ENCODE assay signal across 8 cellular contexts in genomic region chr1:32072622-32073386, GRCh38. TPM values are rescaled to one million over a fixed set of nuclear protein-coding genes. Genes with fewer than 3 reads are reported as not detected.
DNase-seq lines count a peak whose midpoint lies in the region; ATAC-seq and TF ChIP-seq lines count a peak whose summit lies in the region.

Gene TMEM39B (plus strand): TSS chr1:32072939. CDS start chr1:32073048, 109 bp downstream.

- intact Hi-C loops in activated B cell treated with CpG ODN at 0.5 μM for 24 hours (cut with micrococcal nuclease): loop anchor here (1.0 to 5.0 kb wide), 13 partner anchors 34 to 578 kb away; partner anchors contain the start of genes BSDC1, EIF3I, HDAC1 and KHDRBS1
- intact Hi-C loops in spleen (cut with DNase I; ENCODE audit: low total_unique reads): no loop called here

- ATAC-seq in GM19025 (IDR thresholded peaks at IDR 0.05; ENCODE audit: low read depth, unreplicated experiment) (peak; percentile 79), HG03280 (IDR thresholded peaks at IDR 0.05; ENCODE audit: unreplicated experiment) (peak; percentile 86), activated B cell treated with CpG ODN at 0.5 μM for 24 hours (ENCODE audit: low read depth) (peak; percentile 82)

- H3K9me3 Mint-ChIP-seq in activated B cell treated with CpG ODN at 0.5 μM for 24 hours (no peaks in the 10 kb centered on the region), immature natural killer cell (no peaks in the 10 kb centered on the region)

- H3K4me1 Mint-ChIP-seq in activated B cell treated with CpG ODN at 0.5 μM for 24 hours (peaks cover 35% of the 10 kb centered on the region), immature natural killer cell (peaks cover 28 to 35% of the 10 kb centered on the region in 2 donors)

- peak within 1 kb of the TSS; percentile 76 to 95 for H3K4me3 ChIP-seq in cardiac fibroblast (replicated peaks in 1 of 2; ENCODE audit: low read depth in 2 of 2, low read length in 2 of 2)
- peak within 1 kb of the TSS; percentile 50 to 91 (median 69) for H3K4me3 ChIP-seq in spleen

- peak; percentile 87 for DNase-seq in AG09319 (ENCODE audit: extremely low read depth, low read depth)
- peak; percentile 93 for DNase-seq in NCI-H345 treated with DMSO at 0.1 percent for 48 hours (lab: John Stamatoyannopoulos, UW; ENCODE audit: unreplicated experiment)
- DNase-seq in activated B cell treated with CpG ODN at 0.5 μM for 24 hours: peak; percentile 92
- peak; percentile 97 for DNase-seq in cardiac fibroblast (ENCODE audit: low read depth in 2 of 2)
- DNase-seq in immature natural killer cell: peak; percentile 94 to 95 (median 95)
- DNase-seq in spleen: peak; percentile 100

- H3K4me3 Mint-ChIP-seq in activated B cell treated with CpG ODN at 0.5 μM for 24 hours (peak within 1 kb of the TSS; percentile 93), immature natural killer cell (peak within 1 kb of the TSS; percentile 90 to 97 (median 94))

- H3K27me3 Mint-ChIP-seq in activated B cell treated with CpG ODN at 0.5 μM for 24 hours: no peaks in the 10 kb centered on the region
- H3K27me3 Mint-ChIP-seq in immature natural killer cell (ENCODE audit: low read depth in 3 of 3): peaks cover 4 to 14% (median 5%) of the 10 kb centered on the region in 3 donors

- peak within 1 kb of the TSS; percentile 66 to 96 (median 92) for H3K27ac ChIP-seq in spleen

- H3K4me1 ChIP-seq in spleen: peaks cover 12 to 65% (median 26%) of the 10 kb centered on the region in 6 donors

- POLR2A ChIA-PET in activated B cell treated with CpG ODN at 0.5 μM for 24 hours (lab: Charles Lee): interaction anchor here (0.6 to 4.3 kb wide), 38 partner anchors 9 to 1054 kb away, joined by 3 to 72 read pairs (median 4); partner anchors contain the start of genes BSDC1, CCDC28B, HDAC1 and KHDRBS1

- H3K27ac Mint-ChIP-seq in activated B cell treated with CpG ODN at 0.5 μM for 24 hours (peak within 1 kb of the TSS; percentile 95), immature natural killer cell (peak within 1 kb of the TSS; percentile 85 to 95 (median 89))

- peaks cover 35% of the 10 kb centered on the region for H3K36me3 Mint-ChIP-seq in activated B cell treated with CpG ODN at 0.5 μM for 24 hours (ENCODE audit: low read depth)
- peaks cover 0 to 8% (median 4%) of the 10 kb centered on the region in 3 donors for H3K36me3 Mint-ChIP-seq in immature natural killer cell

- no peak for TF ChIP-seq POLR2A in spleen (IDR thresholded peaks at IDR 0.05)

- no peaks in the 10 kb centered on the region for H3K9me3 ChIP-seq in spleen

- no peaks in the 10 kb centered on the region for H3K27me3 ChIP-seq in spleen (replicated peaks in 1 of 7)

- WGBS in spleen, 5 donors: 0% methylated on average over 34 to 73 of the region's 73 CpGs

- TF ChIP-seq CTCF in AG09319 (IDR thresholded peaks at IDR 0.05; ENCODE audit: low read depth, low read length) (peak; percentile 15; the same call in 1 of the 2 replicates), activated B cell treated with CpG ODN at 0.5 μM for 24 hours (IDR thresholded peaks at IDR 0.05) (no peak), cardiac fibroblast (IDR thresholded peaks at IDR 0.05; ENCODE audit: low read depth, low read length) (no peak), spleen (IDR thresholded peaks at IDR 0.05 in 8 of 11, conservative IDR thresholded peaks at IDR 0.05 in 3 of 11) (peak in 2 of 11 experiments; percentile 8 to 20)

- H3K36me3 ChIP-seq in spleen: peaks cover 0 to 31% (median 24%) of the 10 kb centered on the region in 6 donors

- CTCF ChIA-PET in activated B cell treated with CpG ODN at 0.5 μM for 24 hours (lab: Charles Lee): interaction anchor here (0.8 to 2.8 kb wide), 7 partner anchors 9 to 109 kb away, joined by 3 to 18 read pairs (median 4); partner anchors contain the start of gene KPNA6

RNA-seq across cellular contexts. Expression of gene TMEM39B, which starts in this region (rescaled TPM):
- 23.1 and 23.8 TPM in 2 replicates for total RNA-seq in activated B cell treated with CpG ODN at 0.5 μM for 24 hours
- polyA plus RNA-seq in immature natural killer cell: 1 to 10 TPM in 2 of 3 donors, under 1 TPM in 1; 0.94 to 2.3 (median 2.0) TPM
- total RNA-seq in spleen: 10 to 100 TPM in 5 of 7 donors, 1 to 10 TPM in 2; 6.4 to 18.6 (median 16.0) TPM
- polyA plus RNA-seq in spleen: 10 to 100 TPM; 10.5 to 12.0 (median 11.9) TPM

Comparison
In these comparisons a context has a peak if more than half of its experiments do, and no peak if none do; other contexts are left out.
1. Peak in every context shown above with its lines: DNase-seq, ATAC-seq, H3K4me3 ChIP-seq and H3K27ac ChIP-seq.